ENCODE assay signal across 22 cellular contexts in the genomic region with DNA sequence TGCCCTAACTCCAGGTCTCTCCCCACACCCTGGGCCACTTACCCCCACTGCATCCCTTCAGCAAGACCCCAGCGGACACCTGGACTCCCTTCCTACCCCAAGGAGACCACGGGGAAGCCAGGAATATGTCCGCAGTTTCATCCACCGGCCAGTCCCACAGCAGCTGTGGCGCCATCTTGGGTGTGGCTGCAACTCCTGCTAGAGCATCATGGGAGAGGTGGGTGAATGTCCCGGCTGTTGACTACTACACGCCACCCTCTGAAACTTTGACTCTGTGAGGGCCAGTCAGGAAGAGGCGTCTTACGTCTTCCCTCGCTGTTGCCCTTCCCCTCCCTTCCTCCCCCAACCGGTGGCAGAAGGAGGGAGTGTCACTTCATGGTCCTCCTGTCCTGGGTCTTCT.
"Had no signal": no experiment of that assay in that cellular context is flagged by ENCODE, and none has a peak within 500 bp of the region (broad histone marks: within the 10 kb centered on the region; RNA-seq: fewer than 3 reads in every experiment).

No MANE protein-coding gene starts in this region.

- H3K4me1 ChIP-seq: left ventricle myocardium inferior, lower lobe of right lung, neural progenitor cell, right atrium auricular region, thyroid gland, upper lobe of left lung had no signal

- FAIRE-seq: endothelial cell of umbilical vein, kidney had no signal

- H3K36me3 ChIP-seq: left ventricle myocardium inferior, lower lobe of right lung, neural progenitor cell, ovary, right atrium auricular region, thyroid gland, upper lobe of left lung had no signal

- H3K27me3 ChIP-seq: hepatocyte, neural progenitor cell, ovary, right atrium auricular region, thyroid gland, upper lobe of left lung had no signal

- H3K9me3 ChIP-seq: lower lobe of right lung, ovary, thyroid gland, upper lobe of left lung had no signal

- H3K27ac ChIP-seq: coronary artery, hepatocyte, left ventricle myocardium inferior, lower lobe of right lung, neural progenitor cell, ovary, right atrium auricular region, thyroid gland, upper lobe of left lung had no signal

- H2AFZ ChIP-seq: hepatocyte, neural progenitor cell had no signal

- H3K79me2 ChIP-seq: hepatocyte had no signal

- H3K4me3 ChIP-seq: coronary artery, hepatocyte, left ventricle myocardium inferior, lower lobe of right lung, neural progenitor cell, ovary, right atrium auricular region, smooth muscle cell, thyroid gland, upper lobe of left lung had no signal

- ATAC-seq: left cardiac atrium, lower lobe of right lung, natural killer cell had no signal

- DNase-seq: effector CD4-positive, alpha-beta T cell; endodermal cell; erythroblast; foreskin melanocyte; head of caudate nucleus; kidney; left cardiac atrium; left ventricle myocardium inferior; lower lobe of right lung; natural killer cell; nucleus accumbens; ovary; stimulated activated CD4-positive, alpha-beta T cell treated with anti-CD3 and anti-CD28 coated beads, Interleukin-2, amount 100 ng/mL, for 48 hours; stimulated activated naive CD4-positive, alpha-beta T cell treated with Interleukin-2 at 50 U/mL for 16 hours; thyroid gland; upper lobe of left lung had no signal

- H3K9ac ChIP-seq: neural progenitor cell had no signal

- H3K4me2 ChIP-seq: hepatocyte, neural progenitor cell, smooth muscle cell had no signal
